In genomic region chrX:150759568-150760416, GRCh38 we compare ENCODE assay signal across 23 cellular contexts.
"Had no signal": no experiment of that assay in that cellular context is flagged by ENCODE, and none has a peak within 500 bp of the region (broad histone marks: within the 10 kb centered on the region; RNA-seq: fewer than 3 reads in every experiment).

No MANE protein-coding gene starts in this region.

- H3K4me1 ChIP-seq: ascending aorta, Peyer's patch had no signal

- H3K4me3 Mint-ChIP-seq: activated CD4-positive, alpha-beta T cell treated with anti-CD3 and anti-CD28 coated beads, Interleukin-2, amount 10 ng/mL, durations not matched to agents 24 days and 14 days; activated T-helper 17 cell treated with anti-CD3 and anti-CD28 coated beads, Interleukin-2, amount 50 U/mL, for 72 hours; brain; T-helper 17 cell; WTC11 had no signal

- H3K27me3 ChIP-seq: ascending aorta, MG63, Peyer's patch had no signal

- H3K36me3 ChIP-seq: MG63 had no signal

- H3K27me3 Mint-ChIP-seq: activated CD4-positive, alpha-beta T cell treated with anti-CD3 and anti-CD28 coated beads, Interleukin-2, amount 10 ng/mL, durations not matched to agents 24 days and 14 days; activated T-helper 17 cell treated with anti-CD3 and anti-CD28 coated beads, Interleukin-2, amount 50 U/mL, for 72 hours; T-helper 17 cell had no signal

- ATAC-seq: activated T-helper 17 cell treated with anti-CD3 and anti-CD28 coated beads, Interleukin-2, amount 50 U/mL, for 72 hours; T-helper 17 cell; WTC11 had no signal

- H3K4me1 Mint-ChIP-seq: activated CD4-positive, alpha-beta T cell treated with anti-CD3 and anti-CD28 coated beads, Interleukin-2, amount 10 ng/mL, durations not matched to agents 24 days and 14 days; activated T-helper 17 cell treated with anti-CD3 and anti-CD28 coated beads, Interleukin-2, amount 50 U/mL, for 72 hours; T-helper 17 cell had no signal

- H3K27ac Mint-ChIP-seq: activated CD4-positive, alpha-beta T cell treated with anti-CD3 and anti-CD28 coated beads, Interleukin-2, amount 10 ng/mL, durations not matched to agents 24 days and 14 days; T-helper 17 cell; WTC11 had no signal

- DNase-seq: activated CD4-positive, alpha-beta T cell treated with anti-CD3 and anti-CD28 coated beads for 1 hour; activated CD4-positive, alpha-beta T cell treated with anti-CD3 and anti-CD28 coated beads, Interleukin-2, amount 10 ng/mL, durations not matched to agents 24 days and 14 days; activated CD4-positive, alpha-beta T cell treated with anti-CD3 and anti-CD28 coated beads, Interleukin-2, amount 50 U/mL, for 48 hours; activated naive CD4-positive, alpha-beta T cell treated with anti-CD3 and anti-CD28 coated beads, Interleukin-2, amount 50 U/mL, for 16 hours; activated T-cell treated with anti-CD3 and anti-CD28 coated beads for 4 hours; activated T-cell treated with anti-CD3 and anti-CD28 coated beads, Interleukin-2, amount 50 U/mL, for 48 hours; amniotic stem cell; MG63; NCI-H1105; NCI-H1436; NCI-H1694 treated with DMSO at 0.1 percent for 48 hours; NCI-H2029 treated with DMSO at 0.1 percent for 48 hours; NCI-H446; NCI-H524; SHP77; T-helper 17 cell; T-helper 9 cell had no signal

- H3K9me3 Mint-ChIP-seq: activated CD4-positive, alpha-beta T cell treated with anti-CD3 and anti-CD28 coated beads, Interleukin-2, amount 10 ng/mL, durations not matched to agents 24 days and 14 days; activated T-helper 17 cell treated with anti-CD3 and anti-CD28 coated beads, Interleukin-2, amount 50 U/mL, for 72 hours; WTC11 had no signal

- H3K4me3 ChIP-seq: ascending aorta, MG63, Peyer's patch had no signal

- H3K27ac ChIP-seq: ascending aorta, Peyer's patch, RWPE1 had no signal

- H3K9me3 ChIP-seq: ascending aorta, MG63, Peyer's patch had no signal
